In genomic region chr14:68401855-68402254, GRCh38 we compare ENCODE assay signal across 1 cellular context.
TF ChIP-seq lines count a peak whose summit lies in the region.

No MANE protein-coding gene starts in this region.

TF ChIP-seq in GM12878, 131 proteins besides CTCF, POLR2A, EP300 and RAD21 (continued from another document and continues in another):
- peak; percentile 49; the same call in 1 of the 2 replicates for TF ChIP-seq ZBTB40 (IDR thresholded peaks at IDR 0.05; ENCODE audit: borderline replicate concordance)
- TF ChIP-seq SKIL (IDR thresholded peaks at IDR 0.05; ENCODE audit: low read depth, poor library complexity, severe bottlenecking): peak; percentile 97
- TF ChIP-seq BHLHE40 (IDR thresholded peaks at IDR 0.05; ENCODE audit: borderline replicate concordance in 1 of 2, low read depth in 2 of 2, low read length in 1 of 2): peak; percentile 72 to 80
- peak; percentile 77 for TF ChIP-seq MTA3 (IDR thresholded peaks at IDR 0.05; ENCODE audit: borderline replicate concordance, low read length)
- peak; percentile 94 to 96 for TF ChIP-seq IKZF2 (IDR thresholded peaks at IDR 0.05)
- peak; percentile 66; the same call in 1 of the 2 replicates for TF ChIP-seq CHD2 (IDR thresholded peaks at IDR 0.05; ENCODE audit: borderline replicate concordance, low read depth, low read length)
- TF ChIP-seq BMI1 (IDR thresholded peaks at IDR 0.05; ENCODE audit: borderline replicate concordance): peak; percentile 64
- no peak for TF ChIP-seq RB1 (IDR thresholded peaks at IDR 0.05; ENCODE audit: borderline replicate concordance)
- peak; percentile 97 for TF ChIP-seq IKZF1 (conservative IDR thresholded peaks at IDR 0.05)
- TF ChIP-seq YY1 (IDR thresholded peaks at IDR 0.05; ENCODE audit: low read depth, low read length): peak; percentile 85
- TF ChIP-seq TCF3 (IDR thresholded peaks at IDR 0.05; ENCODE audit: borderline replicate concordance, insufficient read depth, low read depth, low read length): peak; percentile 91; the same call in 1 of the 2 replicates
- no peak for TF ChIP-seq RBBP5 (conservative IDR thresholded peaks at IDR 0.05)
- TF ChIP-seq IRF5 (IDR thresholded peaks at IDR 0.05; ENCODE audit: borderline replicate concordance): no peak
- TF ChIP-seq KDM1A (IDR thresholded peaks at IDR 0.05; ENCODE audit: borderline replicate concordance): no peak
- peak in 1 of 2 experiments; percentile 81; a peak in 2 of 4 replicates for TF ChIP-seq CEBPB (IDR thresholded peaks at IDR 0.05; ENCODE audit: borderline replicate concordance in 1 of 2, low read depth in 2 of 2, low read length in 2 of 2)
- TF ChIP-seq E2F4 (IDR thresholded peaks at IDR 0.05; ENCODE audit: low read depth, low read length): no peak
- TF ChIP-seq MEF2A (IDR thresholded peaks at IDR 0.05; ENCODE audit: insufficient read depth, low read depth, low read length): peak; percentile 100
- TF ChIP-seq KLF5 (IDR thresholded peaks at IDR 0.05; ENCODE audit: partially characterized antibody): no peak
- no peak for TF ChIP-seq FOXK2 (IDR thresholded peaks at IDR 0.05)
- no peak for TF ChIP-seq NKRF (conservative IDR thresholded peaks at IDR 0.05)
- TF ChIP-seq ATF7 (IDR thresholded peaks at IDR 0.05; ENCODE audit: low read depth): peak; percentile 92
- no peak for TF ChIP-seq EGR1 (IDR thresholded peaks at IDR 0.05; ENCODE audit: borderline replicate concordance in 1 of 2, low read depth in 2 of 2, low read length in 2 of 2)
- peak; percentile 82 for TF ChIP-seq GATAD2B (conservative IDR thresholded peaks at IDR 0.05; ENCODE audit: low read depth)
- no peak for TF ChIP-seq USF2 (IDR thresholded peaks at IDR 0.05; ENCODE audit: borderline replicate concordance, low read depth, low read length)
- TF ChIP-seq ZNF592 (IDR thresholded peaks at IDR 0.05): 0 out of 2 replicates have a peak, but pooled peaks have one; percentile 4
- peak; percentile 80 for TF ChIP-seq DPF2 (IDR thresholded peaks at IDR 0.05)
- TF ChIP-seq NFYA (IDR thresholded peaks at IDR 0.05; ENCODE audit: borderline replicate concordance, low read depth, low read length): no peak
- no peak for TF ChIP-seq RCOR1 (conservative IDR thresholded peaks at IDR 0.05; ENCODE audit: low read depth, low read length)
- TF ChIP-seq HSF1 (IDR thresholded peaks at IDR 0.05; ENCODE audit: low read depth, low read length): no peak
- TF ChIP-seq JUNB (IDR thresholded peaks at IDR 0.05): peak; percentile 70
- peak; percentile 96 for TF ChIP-seq BCL11A (IDR thresholded peaks at IDR 0.05; ENCODE audit: low read depth, low read length)
- no peak for TF ChIP-seq ZBTB4 (CRISPR knock-in tag; IDR thresholded peaks at IDR 0.05)
- no peak for TF ChIP-seq HDGF (IDR thresholded peaks at IDR 0.05)
- peak; percentile 94 for TF ChIP-seq ZBED1 (IDR thresholded peaks at IDR 0.05; ENCODE audit: borderline replicate concordance)
- TF ChIP-seq ATF3 (IDR thresholded peaks at IDR 0.05; ENCODE audit: borderline replicate concordance, extremely low read depth, low read depth, low read length): no peak
- TF ChIP-seq ZSCAN29 (IDR thresholded peaks at IDR 0.05): peak; percentile 77
- peak; percentile 57 for TF ChIP-seq SMAD1 (IDR thresholded peaks at IDR 0.05; ENCODE audit: low read depth, partially characterized antibody)
- TF ChIP-seq NFXL1 (IDR thresholded peaks at IDR 0.05; ENCODE audit: borderline replicate concordance): no peak
